Comparison of ENCODE assay signal across 1 cellular context in genomic region chr5:69046375-69046957, GRCh38.
TF ChIP-seq lines count a peak whose summit lies in the region.

No MANE protein-coding gene starts in this region.

TF ChIP-seq in HCT116, 20 proteins besides CTCF, POLR2A, EP300 and RAD21 (continued from another document):
- TF ChIP-seq ZBTB33 (IDR thresholded peaks at IDR 0.05; ENCODE audit: extremely low read depth, insufficient replicate concordance, low read length) (no peak), POLR2AphosphoS5 (IDR thresholded peaks at IDR 0.05; ENCODE audit: low read depth, low read length) (no peak), EZH2phosphoT487 (IDR thresholded peaks at IDR 0.05; ENCODE audit: borderline replicate concordance) (no peak), SRF (IDR thresholded peaks at IDR 0.05; ENCODE audit: low read depth) (no peak), SP1 (IDR thresholded peaks at IDR 0.05; ENCODE audit: low read depth) (no peak), ELF1 (IDR thresholded peaks at IDR 0.05; ENCODE audit: borderline replicate concordance, low read depth) (no peak), TCF7L2 (IDR thresholded peaks at IDR 0.05; ENCODE audit: borderline replicate concordance, extremely low read depth, insufficient read depth, insufficient read length) (no peak), EZH2 (IDR thresholded peaks at IDR 0.05) (no peak)
